15 cellular contexts compared by ENCODE assay signal in the genomic region with DNA sequence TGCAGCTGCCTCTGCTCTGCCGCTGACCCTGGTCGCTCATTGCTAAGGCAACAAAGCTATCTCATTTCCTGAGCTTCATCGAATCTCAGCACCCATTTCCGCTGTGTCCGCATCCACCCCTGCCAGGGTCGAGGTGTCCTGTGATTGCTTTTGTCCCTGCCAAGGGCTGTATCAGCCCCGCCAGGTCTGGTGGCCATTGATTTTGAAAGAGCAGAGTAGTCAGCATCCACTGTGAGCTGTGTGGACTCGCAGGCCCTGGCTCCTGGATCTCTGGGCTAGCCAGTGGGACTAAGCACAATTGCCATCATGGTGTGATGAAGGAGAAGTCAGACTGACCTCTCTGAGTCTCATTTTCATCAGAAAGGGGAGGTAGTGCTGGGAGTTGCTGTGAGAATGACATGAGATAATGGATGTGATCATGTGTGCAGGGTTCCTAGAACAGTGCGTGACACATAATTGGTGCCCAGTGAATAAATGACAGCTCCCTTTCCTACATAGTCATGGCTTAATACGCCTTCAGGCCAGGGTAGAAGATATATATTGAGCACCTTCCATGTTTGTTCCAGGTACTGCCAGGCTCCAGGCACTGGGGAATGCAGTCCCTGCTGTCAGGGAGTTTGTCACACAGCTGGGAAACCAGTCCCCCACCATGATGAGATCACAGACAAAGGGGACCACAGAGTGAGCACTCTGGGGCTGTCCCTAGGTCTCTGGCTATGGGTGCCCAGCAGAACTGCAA. TPM values are rescaled to one million over a fixed set of nuclear protein-coding genes. Genes with fewer than 3 reads are reported as not detected.
DNase-seq lines count a peak whose midpoint lies in the region; ATAC-seq, FAIRE-seq and TF ChIP-seq lines count a peak whose summit lies in the region.
"Had no signal": no experiment of that assay in that cellular context is flagged by ENCODE, and none has a peak within 500 bp of the region (broad histone marks: within the 10 kb centered on the region; RNA-seq: fewer than 3 reads in every experiment).

No MANE protein-coding gene starts in this region.

- peaks cover 22% of the 10 kb centered on the region for H3K4me1 ChIP-seq in endothelial cell of umbilical vein (ENCODE audit: control insufficient read depth, extremely low read depth, insufficient read depth, low read length)

- FAIRE-seq in endothelial cell of umbilical vein (lab: Jason Lieb, UNC), result peak; percentile 77
- FAIRE-seq: endometrium had no signal

- H3K9me1 ChIP-seq in endothelial cell of umbilical vein (replicated peaks; ENCODE audit: control insufficient read depth, extremely low read depth, insufficient read depth, low read length), result no peaks in the 10 kb centered on the region

- TF ChIP-seq RAD21 in neural cell (conservative IDR thresholded peaks at IDR 0.05), result no peak

- H4K20me1 ChIP-seq in endothelial cell of umbilical vein (replicated peaks; ENCODE audit: control insufficient read depth, extremely low read depth, insufficient read depth, low read length), result peaks cover 3% of the 10 kb centered on the region
- no peaks in the 10 kb centered on the region for H4K20me1 ChIP-seq in neural cell (ENCODE audit: insufficient read depth)

- H3K36me3 ChIP-seq in endothelial cell of umbilical vein (ENCODE audit: control insufficient read depth in 2 of 2, extremely low read depth in 1 of 2, insufficient read depth in 2 of 2, low read length in 2 of 2) (no peaks in the 10 kb centered on the region), neural cell (ENCODE audit: insufficient read depth, low read length) (no peaks in the 10 kb centered on the region)

- peak; percentile 21 for DNase-seq in NCI-H2227 treated with DMSO at 0.1 percent for 48 hours (lab: John Stamatoyannopoulos, UW)
- DNase-seq in endothelial cell of umbilical vein (ENCODE audit: low read depth, low spot score), result peak; percentile 36
- no peak for DNase-seq in NCI-H1436 (lab: John Stamatoyannopoulos, UW)
- DNase-seq in NOMO-1 treated with DMSO at 0.1 percent for 48 hours (lab: John Stamatoyannopoulos, UW; ENCODE audit: unreplicated experiment), result no peak
- DNase-seq: glutamatergic neuron; left colon; NCI-H1105 treated with DMSO at 0.1 percent for 48 hours; stimulated activated CD4-positive, alpha-beta T cell treated with anti-CD3 and anti-CD28 coated beads, Interleukin-4, amount 100 ng/mL, for 24 hours; T-cell had no signal

- H3K9me3 ChIP-seq in endothelial cell of umbilical vein (replicated peaks; ENCODE audit: control insufficient read depth, insufficient read depth, low read length) (no peaks in the 10 kb centered on the region), neural cell (ENCODE audit: low read length) (no peaks in the 10 kb centered on the region)

- no peak overlapping the region for H3K4me2 ChIP-seq in endothelial cell of umbilical vein (ENCODE audit: insufficient read depth, low read length)
- peak overlapping the region; percentile 3 for H3K4me2 ChIP-seq in neural cell (ENCODE audit: low read length)

- H3K9ac ChIP-seq in endothelial cell of umbilical vein (replicated peaks; ENCODE audit: extremely low read depth, insufficient read depth, low read length), result no peak overlapping the region
- peak overlapping the region; percentile 46 for H3K9ac ChIP-seq in neural cell (ENCODE audit: low read length)

- intact Hi-C loops in endothelial cell of umbilical vein (cut with micrococcal nuclease), result no loop called here

- dilution Hi-C loops in endothelial cell of umbilical vein (cut with MboI; ENCODE audit: extremely low pct_ligation_motif_present, low sequenced_read_pairs), result loop anchor here (25.0 kb wide), 1 partner anchor 141 kb away; no protein-coding TSS in a partner anchor

- H3K27me3 ChIP-seq in endothelial cell of umbilical vein (ENCODE audit: control insufficient read depth in 2 of 2, insufficient read depth in 2 of 2, low read length in 2 of 2) (no peaks in the 10 kb centered on the region), neural cell (ENCODE audit: insufficient read depth, low read depth, low read length) (no peaks in the 10 kb centered on the region)

- no peak for TF ChIP-seq POLR2A in endothelial cell of umbilical vein (IDR thresholded peaks at IDR 0.05; ENCODE audit: low read depth, low read length)

- no peak overlapping the region for H2AFZ ChIP-seq in endothelial cell of umbilical vein (ENCODE audit: low read depth, low read length)
- H2AFZ ChIP-seq in neural cell (ENCODE audit: low read depth, low read length), result peak overlapping the region; percentile 30

- TF ChIP-seq EP300 in neural cell (conservative IDR thresholded peaks at IDR 0.05; ENCODE audit: poor library complexity, severe bottlenecking), result no peak

- TF ChIP-seq CTCF in endothelial cell of umbilical vein (IDR thresholded peaks at IDR 0.05; ENCODE audit: extremely low read depth in 1 of 2, insufficient read depth in 1 of 2, low read depth in 1 of 2, low read length in 2 of 2) (no peak), neural cell (IDR thresholded peaks at IDR 0.05; ENCODE audit: poor library complexity, severe bottlenecking) (no peak)

- H3K79me2 ChIP-seq in endothelial cell of umbilical vein (ENCODE audit: control insufficient read depth, insufficient read depth, low read length), result peaks cover 87% of the 10 kb centered on the region
- no peaks in the 10 kb centered on the region for H3K79me2 ChIP-seq in neural cell (replicated peaks; ENCODE audit: insufficient read depth, low read length)

- H3K9me2 ChIP-seq in neural cell (ENCODE audit: insufficient read depth, low read length), result no peaks in the 10 kb centered on the region

- no peak overlapping the region for H3K27ac ChIP-seq in endothelial cell of umbilical vein (ENCODE audit: insufficient read depth, low read depth, low read length)
- H3K27ac ChIP-seq in neural cell (ENCODE audit: low read length), result peak overlapping the region; percentile 77

- ATAC-seq in GM21526 (IDR thresholded peaks at IDR 0.05; ENCODE audit: low FRiP score, unreplicated experiment), result peak; percentile 54
- no peak for ATAC-seq in HG03280 (IDR thresholded peaks at IDR 0.05; ENCODE audit: unreplicated experiment)
- no peak for ATAC-seq in GM19467 (IDR thresholded peaks at IDR 0.05; ENCODE audit: unreplicated experiment)
- ATAC-seq: HCT116, left colon, T-cell had no signal

- POLR2A ChIA-PET in endothelial cell of umbilical vein (lab: Charles Lee), result no interaction called here

- BruUV-seq in endothelial cell of umbilical vein (replicated peaks; lab: Mats Ljungman, UMichigan), result no TSS peak

- CTCF ChIA-PET in endothelial cell of umbilical vein (lab: Charles Lee), result interaction anchor here (0.7 to 1.5 kb wide), 7 partner anchors 9 to 224 kb away, joined by 3 to 4 read pairs (median 3); no protein-coding TSS in a partner anchor

- no peaks in the 10 kb centered on the region for H3F3A ChIP-seq in neural cell (ENCODE audit: insufficient read depth, low read length, poor library complexity, severe bottlenecking)

- no peak overlapping the region for H3K4me3 ChIP-seq in endothelial cell of umbilical vein (replicated peaks in 1 of 3; ENCODE audit: insufficient read depth in 1 of 3, low read depth in 1 of 3, low read length in 3 of 3)
- H3K4me3 ChIP-seq in neural cell (ENCODE audit: low read length), result peak overlapping the region; percentile 20

TF ChIP-seq in endothelial cell of umbilical vein, 7 proteins besides CTCF, POLR2A, EP300 and RAD21:
- TF ChIP-seq MYC (IDR thresholded peaks at IDR 0.05; ENCODE audit: low read depth, low read length) (no peak), FOS (IDR thresholded peaks at IDR 0.05; ENCODE audit: borderline replicate concordance, insufficient read depth, low read length) (no peak), POLR2AphosphoS5 (IDR thresholded peaks at IDR 0.05; ENCODE audit: insufficient read depth, low read depth, low read length) (no peak), JUN (IDR thresholded peaks at IDR 0.05; ENCODE audit: borderline replicate concordance, insufficient read depth, insufficient read length, low read depth) (no peak)

TF ChIP-seq in neural cell, 6 proteins besides CTCF, POLR2A, EP300 and RAD21:
- TF ChIP-seq SMC3 (conservative IDR thresholded peaks at IDR 0.05; ENCODE audit: poor library complexity), result no peak
- TF ChIP-seq POLR2AphosphoS5 (IDR thresholded peaks at IDR 0.05), result peak; percentile 19

RNA-seq across cellular contexts. Expression of a gene that starts 32.1 kb away (rescaled TPM):
- 136 and 138 TPM in 2 replicates for total RNA-seq in endothelial cell of umbilical vein
- polyA plus RNA-seq in endothelial cell of umbilical vein (16.3 and 19.9 TPM in 2 replicates), neural cell (33.2 and 38.0 TPM in 2 replicates)
- 27.2 and 31.1 TPM in 2 replicates for polyA plus RNA-seq in endothelial cell of umbilical vein (2011; cell fraction: cytosol; rRNA removed)
- 58.6 and 65.0 TPM in 2 replicates for polyA plus RNA-seq in endothelial cell of umbilical vein (2011; cell fraction: nucleus; rRNA removed)
- polyA plus RNA-seq in endothelial cell of umbilical vein (2012), result 73.9 and 86.9 TPM in 2 replicates
- polyA minus RNA-seq in endothelial cell of umbilical vein (45.0 and 46.8 TPM in 2 replicates), neural cell (92.3 and 130 TPM in 2 replicates)
- 0.31 TPM for polyA minus RNA-seq in endothelial cell of umbilical vein (2011; cell fraction: cytosol; rRNA and poly(A)+ RNA removed)
- polyA minus RNA-seq in endothelial cell of umbilical vein (2011; cell fraction: nucleus; rRNA and poly(A)+ RNA removed), result 83.9 and 99.0 TPM in 2 replicates

Comparison
In these comparisons a context has a peak if more than half of its experiments do, and no peak if none do; other contexts are left out.
1. DNase-seq: peak in NCI-H2227 treated with DMSO at 0.1 percent for 48 hours (single experiment) and endothelial cell of umbilical vein (single experiment); none in NCI-H1436 (single experiment) and NOMO-1 treated with DMSO at 0.1 percent for 48 hours (single experiment).